8 cellular contexts compared by ENCODE assay signal in the genomic region with DNA sequence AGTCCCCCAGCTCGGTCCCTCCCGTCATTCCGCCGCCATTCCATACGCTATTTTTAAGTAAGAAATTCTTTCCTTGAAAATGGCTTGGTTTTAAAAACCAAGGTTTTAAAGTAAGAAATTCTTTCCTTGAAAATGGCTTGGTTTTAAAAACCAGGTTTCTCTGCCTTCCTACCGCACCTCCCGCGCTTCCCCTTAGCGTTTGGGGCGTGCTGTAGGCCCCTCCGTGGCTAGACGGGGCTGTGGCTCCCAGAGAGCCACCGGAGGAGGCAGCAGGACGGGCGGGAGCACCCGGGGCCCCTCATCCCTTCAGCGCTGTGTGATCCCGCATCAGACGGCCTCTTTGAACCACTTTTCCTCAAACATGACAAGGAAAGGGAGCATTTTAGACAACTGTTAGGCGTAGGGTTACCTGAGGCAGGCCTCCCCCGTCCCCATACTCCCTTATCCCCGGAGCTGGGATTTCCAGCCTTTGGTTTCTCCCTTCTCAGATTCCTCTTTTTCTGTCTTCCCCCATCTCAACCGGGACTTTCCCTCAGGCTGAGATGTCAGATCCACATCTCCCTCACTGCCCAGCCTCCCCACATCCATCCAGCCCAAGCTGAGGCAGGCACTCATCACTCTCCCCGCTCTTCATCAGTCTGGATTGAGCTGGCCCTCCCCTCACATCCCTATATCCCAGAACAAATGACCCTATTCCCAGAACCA. TPM values are rescaled to one million over a fixed set of nuclear protein-coding genes. Genes with fewer than 3 reads are reported as not detected.
DNase-seq lines count a peak whose midpoint lies in the region; ATAC-seq lines count a peak whose summit lies in the region.

No MANE protein-coding gene starts in this region.

- H3K36me3 ChIP-seq in iPS-18a (ENCODE audit: control insufficient read depth, low read depth, low read length) = no peaks in the 10 kb centered on the region

- H3K4me1 ChIP-seq in iPS-18a (ENCODE audit: control insufficient read depth, low read depth, low read length) = peaks cover 14% of the 10 kb centered on the region

- H3K27me3 ChIP-seq in iPS-18a (ENCODE audit: control insufficient read depth, insufficient read depth, low read length) = peaks cover 13% of the 10 kb centered on the region

- peak overlapping the region; percentile 90 for H3K27ac Mint-ChIP-seq in activated T-helper 1 cell treated with anti-CD3 and anti-CD28 coated beads, Interleukin-12 subunit alpha, Interleukin-12 subunit beta, Interleukin-2, Interleukin-4 antibody, amounts not matched to agents 30 ng/mL and 10 ng/mL and 1 ng/mL, durations not matched to agents 14 hours and 24 hours and 36 hours
- peak overlapping the region; percentile 82 to 90 for H3K27ac Mint-ChIP-seq in stimulated activated naive CD8-positive, alpha-beta T cell treated with anti-CD3 and anti-CD28 coated beads, Interleukin-15, amount 100 ng/mL, for 72 hours

- ATAC-seq in stimulated activated naive CD8-positive, alpha-beta T cell treated with anti-CD3 and anti-CD28 coated beads, Interleukin-15, amount 100 ng/mL, for 72 hours = peak; percentile 7
- no peak for ATAC-seq in HG03521 (IDR thresholded peaks at IDR 0.05; ENCODE audit: unreplicated experiment)

- peaks cover 20% of the 10 kb centered on the region for H3K36me3 Mint-ChIP-seq in activated T-helper 1 cell treated with anti-CD3 and anti-CD28 coated beads, Interleukin-12 subunit alpha, Interleukin-12 subunit beta, Interleukin-2, Interleukin-4 antibody, amounts not matched to agents 30 ng/mL and 10 ng/mL and 1 ng/mL, durations not matched to agents 14 hours and 24 hours and 36 hours (ENCODE audit: low read depth)

- H3K27me3 Mint-ChIP-seq in activated T-helper 1 cell treated with anti-CD3 and anti-CD28 coated beads, Interleukin-12 subunit alpha, Interleukin-12 subunit beta, Interleukin-2, Interleukin-4 antibody, amounts not matched to agents 30 ng/mL and 10 ng/mL and 1 ng/mL, durations not matched to agents 14 hours and 24 hours and 36 hours (ENCODE audit: insufficient read depth) = no peaks in the 10 kb centered on the region
- peaks cover 22% of the 10 kb centered on the region for H3K27me3 Mint-ChIP-seq in stimulated activated naive CD8-positive, alpha-beta T cell treated with anti-CD3 and anti-CD28 coated beads, Interleukin-15, amount 100 ng/mL, for 72 hours

- peaks cover 68% of the 10 kb centered on the region for H3K4me1 Mint-ChIP-seq in activated T-helper 1 cell treated with anti-CD3 and anti-CD28 coated beads, Interleukin-12 subunit alpha, Interleukin-12 subunit beta, Interleukin-2, Interleukin-4 antibody, amounts not matched to agents 30 ng/mL and 10 ng/mL and 1 ng/mL, durations not matched to agents 14 hours and 24 hours and 36 hours (ENCODE audit: low read depth)
- peaks cover 59% of the 10 kb centered on the region for H3K4me1 Mint-ChIP-seq in stimulated activated naive CD8-positive, alpha-beta T cell treated with anti-CD3 and anti-CD28 coated beads, Interleukin-15, amount 100 ng/mL, for 72 hours

- no peak overlapping the region for H3K27ac ChIP-seq in iPS-18a (ENCODE audit: low read length)

- no peaks in the 10 kb centered on the region for H3K9me3 Mint-ChIP-seq in activated T-helper 1 cell treated with anti-CD3 and anti-CD28 coated beads, Interleukin-12 subunit alpha, Interleukin-12 subunit beta, Interleukin-2, Interleukin-4 antibody, amounts not matched to agents 30 ng/mL and 10 ng/mL and 1 ng/mL, durations not matched to agents 14 hours and 24 hours and 36 hours
- no peaks in the 10 kb centered on the region for H3K9me3 Mint-ChIP-seq in stimulated activated naive CD8-positive, alpha-beta T cell treated with anti-CD3 and anti-CD28 coated beads, Interleukin-15, amount 100 ng/mL, for 72 hours

- no peaks in the 10 kb centered on the region for H3K9me3 ChIP-seq in iPS-18a (ENCODE audit: control insufficient read depth, low read depth, low read length)

- peak overlapping the region; percentile 90 for H3K4me3 Mint-ChIP-seq in activated T-helper 1 cell treated with anti-CD3 and anti-CD28 coated beads, Interleukin-12 subunit alpha, Interleukin-12 subunit beta, Interleukin-2, Interleukin-4 antibody, amounts not matched to agents 30 ng/mL and 10 ng/mL and 1 ng/mL, durations not matched to agents 14 hours and 24 hours and 36 hours
- peak overlapping the region; percentile 86 to 88 for H3K4me3 Mint-ChIP-seq in stimulated activated naive CD8-positive, alpha-beta T cell treated with anti-CD3 and anti-CD28 coated beads, Interleukin-15, amount 100 ng/mL, for 72 hours

- DNase-seq in DMS79 treated with DMSO at 0.1 percent for 48 hours (lab: John Stamatoyannopoulos, UW) = peak; percentile 42
- no peak for DNase-seq in DMS79 (lab: John Stamatoyannopoulos, UW)
- DNase-seq in activated T-helper 1 cell treated with anti-CD3 and anti-CD28 coated beads, Interleukin-12 subunit alpha, Interleukin-12 subunit beta, Interleukin-2, Interleukin-4 antibody, amounts not matched to agents 30 ng/mL and 10 ng/mL and 1 ng/mL, durations not matched to agents 14 hours and 24 hours and 36 hours (ENCODE audit: low spot score) = no peak
- DNase-seq in stimulated activated naive CD8-positive, alpha-beta T cell treated with anti-CD3 and anti-CD28 coated beads, Interleukin-15, amount 100 ng/mL, for 72 hours = no peak
- DNase-seq in AG08395 (ENCODE audit: low spot score) = no peak
- DNase-seq in superior temporal gyrus (ENCODE audit: extremely low spot score) = no peak

- H3K9ac ChIP-seq in iPS-18a (ENCODE audit: low read length) = peak overlapping the region; percentile 41

- intact Hi-C loops in activated T-helper 1 cell treated with anti-CD3 and anti-CD28 coated beads, Interleukin-12 subunit alpha, Interleukin-12 subunit beta, Interleukin-2, Interleukin-4 antibody, amounts not matched to agents 30 ng/mL and 10 ng/mL and 1 ng/mL, durations not matched to agents 14 hours and 24 hours and 36 hours (cut with micrococcal nuclease) = loop anchor here (1.0 to 5.0 kb wide), 9 partner anchors 56 to 1091 kb away; a partner anchor contains a TSS

- peak overlapping the region; percentile 81 for H3K4me3 ChIP-seq in iPS-18a (ENCODE audit: low read length)

RNA-seq across cellular contexts. Expression of a gene that starts 0.5 kb away (rescaled TPM):
- total RNA-seq in activated T-helper 1 cell treated with anti-CD3 and anti-CD28 coated beads, Interleukin-12 subunit alpha, Interleukin-12 subunit beta, Interleukin-2, Interleukin-4 antibody, amounts not matched to agents 30 ng/mL and 10 ng/mL and 1 ng/mL, durations not matched to agents 14 hours and 24 hours and 36 hours = 35.3 and 37.8 TPM in 2 replicates
